In the genomic region with DNA sequence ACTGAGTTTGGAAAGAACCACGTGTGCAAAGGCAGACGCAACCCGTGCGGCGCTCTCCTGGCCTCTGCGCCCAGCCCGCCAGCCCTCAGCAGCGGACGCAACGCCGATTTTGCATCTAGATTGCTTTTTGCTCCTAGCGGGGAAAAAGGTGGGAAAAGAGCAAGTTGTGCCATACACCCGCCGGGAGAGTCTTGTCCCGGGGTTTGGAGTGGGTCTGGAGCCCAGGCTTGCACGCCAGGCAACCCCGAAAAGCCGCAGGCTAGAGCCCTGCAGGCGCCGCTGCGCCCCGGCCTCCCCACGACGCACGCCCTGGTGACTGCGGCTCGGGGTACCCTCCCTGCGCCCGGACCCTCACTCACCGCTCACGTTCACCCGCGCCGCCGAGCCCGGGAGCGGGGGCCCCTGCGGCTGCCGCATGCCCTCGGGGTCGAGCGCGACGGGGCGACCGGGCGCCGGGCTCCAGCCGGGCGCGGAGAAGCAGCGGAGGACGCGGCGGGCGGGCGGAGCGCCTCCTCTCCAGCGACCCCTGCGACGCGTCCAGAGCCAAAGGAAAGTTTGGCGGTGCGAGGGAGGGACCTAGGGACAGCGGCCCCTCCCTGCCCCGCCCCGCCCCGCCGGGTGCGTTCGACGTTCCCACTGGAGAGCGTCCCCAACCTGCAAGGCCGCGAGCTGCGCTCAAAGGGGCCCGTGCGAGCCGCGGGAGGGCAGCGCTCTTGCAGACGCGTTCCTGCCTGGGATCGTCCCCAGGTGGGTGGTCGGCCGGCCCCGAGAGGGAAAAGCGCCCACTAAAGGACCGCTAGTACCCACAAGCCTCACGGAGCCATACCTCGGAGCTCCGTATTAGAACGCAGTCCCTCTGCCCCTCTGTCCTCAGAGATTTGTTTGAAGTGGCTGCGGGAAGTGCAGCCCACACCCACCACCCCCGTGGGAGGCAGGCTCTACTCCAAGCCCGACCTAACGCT, we compare ENCODE assay signal across 8 cellular contexts. TPM values are rescaled to one million over a fixed set of nuclear protein-coding genes. Genes with fewer than 3 reads are reported as not detected.
DNase-seq lines count a peak whose midpoint lies in the region; ATAC-seq and TF ChIP-seq lines count a peak whose summit lies in the region.

A gene with protein sequence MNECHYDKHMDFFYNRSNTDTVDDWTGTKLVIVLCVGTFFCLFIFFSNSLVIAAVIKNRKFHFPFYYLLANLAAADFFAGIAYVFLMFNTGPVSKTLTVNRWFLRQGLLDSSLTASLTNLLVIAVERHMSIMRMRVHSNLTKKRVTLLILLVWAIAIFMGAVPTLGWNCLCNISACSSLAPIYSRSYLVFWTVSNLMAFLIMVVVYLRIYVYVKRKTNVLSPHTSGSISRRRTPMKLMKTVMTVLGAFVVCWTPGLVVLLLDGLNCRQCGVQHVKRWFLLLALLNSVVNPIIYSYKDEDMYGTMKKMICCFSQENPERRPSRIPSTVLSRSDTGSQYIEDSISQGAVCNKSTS (minus strand): TSS at position 550 of the 962 bp plus-strand sequence. CDS start 27,086 bp downstream, outside the sequence.

- H3K27me3 ChIP-seq in WERI-Rb-1 (ENCODE audit: insufficient read depth, low read depth, severe bottlenecking), result peaks cover 18% of the 10 kb centered on the region

- no peaks in the 10 kb centered on the region for H3K36me3 Mint-ChIP-seq in endothelial cell (ENCODE audit: low read depth, unreplicated experiment)
- H3K36me3 Mint-ChIP-seq in nephron (ENCODE audit: low read depth), result no peaks in the 10 kb centered on the region

- H3K4me1 Mint-ChIP-seq in endothelial cell (ENCODE audit: unreplicated experiment) (peaks cover 12% of the 10 kb centered on the region), nephron (peaks cover 12% of the 10 kb centered on the region)

- H3K27ac Mint-ChIP-seq in endothelial cell (ENCODE audit: unreplicated experiment) (no peak within 1 kb of the TSS), nephron (no peak within 1 kb of the TSS)

- DNase-seq in activated gamma-delta T cell treated with Interleukin-2 at 50 U/mL for 16 hours, result peak; percentile 11
- no peak for DNase-seq in activated gamma-delta T cell (lab: John Stamatoyannopoulos, UW)
- peak; percentile 38 for DNase-seq in WERI-Rb-1
- peak; percentile 31 for DNase-seq in endothelial cell (ENCODE audit: low spot score)
- no peak for DNase-seq in hepatic stellate cell (ENCODE audit: low spot score)
- no peak for DNase-seq in NCI-H2107 (lab: John Stamatoyannopoulos, UW)

- H3K4me3 Mint-ChIP-seq in endothelial cell (ENCODE audit: unreplicated experiment) (peak within 1 kb of the TSS; percentile 81), nephron (peak within 1 kb of the TSS; percentile 80 to 84 (median 83))

- H3K9me3 ChIP-seq in WERI-Rb-1 (ENCODE audit: severe bottlenecking), result no peaks in the 10 kb centered on the region

- peaks cover 12% of the 10 kb centered on the region for H3K27me3 Mint-ChIP-seq in endothelial cell (ENCODE audit: unreplicated experiment)
- H3K27me3 Mint-ChIP-seq in nephron (ENCODE audit: low read depth), result peaks cover 71% of the 10 kb centered on the region

- no peak within 1 kb of the TSS for H3K27ac ChIP-seq in WERI-Rb-1

- H3K4me3 ChIP-seq in WERI-Rb-1 (ENCODE audit: low read depth, low read length), result peak within 1 kb of the TSS; percentile 32

- no peaks in the 10 kb centered on the region for H3K36me3 ChIP-seq in WERI-Rb-1

- no peaks in the 10 kb centered on the region for H3K9me3 Mint-ChIP-seq in endothelial cell (ENCODE audit: unreplicated experiment)
- no peaks in the 10 kb centered on the region for H3K9me3 Mint-ChIP-seq in nephron

- TF ChIP-seq CTCF in WERI-Rb-1 (IDR thresholded peaks at IDR 0.05; ENCODE audit: low read depth, low read length), result no peak
- TF ChIP-seq CTCF in endothelial cell (IDR thresholded peaks at IDR 0.05; ENCODE audit: unreplicated experiment), result no peak
- TF ChIP-seq CTCF in nephron (IDR thresholded peaks at IDR 0.05; ENCODE audit: unreplicated experiment in 3 of 3), result no peak

- ATAC-seq in HG02885 (IDR thresholded peaks at IDR 0.05; ENCODE audit: poor library complexity, unreplicated experiment), result no peak

RNA-seq across cellular contexts. Expression of the gene that starts here (rescaled TPM):
- 1.2 TPM for total RNA-seq in endothelial cell (ENCODE audit: unreplicated experiment)

Comparison
In these comparisons a context has a peak if more than half of its experiments do, and no peak if none do; other contexts are left out.
1. DNase-seq: peak in activated gamma-delta T cell treated with Interleukin-2 at 50 U/mL for 16 hours (single experiment), WERI-Rb-1 (single experiment) and endothelial cell (single experiment); none in activated gamma-delta T cell (single experiment), hepatic stellate cell (single experiment) and NCI-H2107 (single experiment).